1 cellular context compared by ENCODE assay signal in genomic region chr22:28799834-28800307, GRCh38.
TF ChIP-seq lines count a peak whose summit lies in the region.

No MANE protein-coding gene starts in this region.

TF ChIP-seq in K562, 482 proteins besides CTCF, POLR2A, EP300 and RAD21 (continues in another document):
- TF ChIP-seq ZNF518B (CRISPR knock-in tag; IDR thresholded peaks at IDR 0.05): no peak
- no peak for TF ChIP-seq ZNF512 (tag; IDR thresholded peaks at IDR 0.05)
- TF ChIP-seq HDAC1 (IDR thresholded peaks at IDR 0.05): peak in 1 of 2 experiments; percentile 52; a peak in 1 of 4 replicates
- no peak for TF ChIP-seq IRF2 (CRISPR knock-in tag; IDR thresholded peaks at IDR 0.05)
- no peak for TF ChIP-seq TEAD2 (tag; IDR thresholded peaks at IDR 0.05)
- no peak for TF ChIP-seq MAFK (IDR thresholded peaks at IDR 0.05; ENCODE audit: low read length)
- no peak for TF ChIP-seq NFE2L1 (tag; IDR thresholded peaks at IDR 0.05; ENCODE audit: borderline replicate concordance, low read depth)
- no peak for TF ChIP-seq NBN (IDR thresholded peaks at IDR 0.05; ENCODE audit: low read depth)
- no peak; a peak in 1 of 4 replicates for TF ChIP-seq SIN3A (IDR thresholded peaks at IDR 0.05; ENCODE audit: borderline replicate concordance in 2 of 2, control insufficient read depth in 1 of 2, low read depth in 2 of 2, low read length in 2 of 2)
- TF ChIP-seq CHAMP1 (IDR thresholded peaks at IDR 0.05): no peak
- no peak for TF ChIP-seq NFXL1 (CRISPR knock-in tag; IDR thresholded peaks at IDR 0.05)
- TF ChIP-seq CREB1 (IDR thresholded peaks at IDR 0.05): no peak
- TF ChIP-seq CREB1 (CRISPR knock-in tag; IDR thresholded peaks at IDR 0.05): no peak
- no peak for TF ChIP-seq RUNX1 (IDR thresholded peaks at IDR 0.05; ENCODE audit: low read depth)
- peak; percentile 12; the same call in 1 of the 2 replicates for TF ChIP-seq ZBTB7A (IDR thresholded peaks at IDR 0.05; ENCODE audit: borderline replicate concordance, control insufficient read depth, low read depth, low read length)
- TF ChIP-seq ATF2 (CRISPR knock-in tag; IDR thresholded peaks at IDR 0.05): no peak
- no peak for TF ChIP-seq GMEB1 (CRISPR knock-in tag; IDR thresholded peaks at IDR 0.05)
- no peak for TF ChIP-seq ZNF699 (CRISPR knock-in tag; IDR thresholded peaks at IDR 0.05; ENCODE audit: insufficient replicate concordance)
- no peak for TF ChIP-seq SRF (CRISPR knock-in tag; IDR thresholded peaks at IDR 0.05)
- no peak for TF ChIP-seq KDM4B (IDR thresholded peaks at IDR 0.05; ENCODE audit: borderline replicate concordance in 2 of 2, low read depth in 1 of 2)
- TF ChIP-seq GABPB2 (CRISPR knock-in tag; conservative IDR thresholded peaks at IDR 0.05): no peak
- TF ChIP-seq KLF10 (CRISPR knock-in tag; IDR thresholded peaks at IDR 0.05): no peak
- no peak for TF ChIP-seq TSHZ1 (CRISPR knock-in tag; IDR thresholded peaks at IDR 0.05)
- no peak; the same call in 1 of the 2 replicates for TF ChIP-seq SP1 (CRISPR knock-in tag; IDR thresholded peaks at IDR 0.05)
- no peak for TF ChIP-seq RCOR1 (IDR thresholded peaks at IDR 0.05; ENCODE audit: borderline replicate concordance in 1 of 2, low read depth in 2 of 2, low read length in 2 of 2)
- TF ChIP-seq NFRKB (IDR thresholded peaks at IDR 0.05; ENCODE audit: low read depth): 0 out of 2 replicates have a peak, but pooled peaks have one; percentile 66
- TF ChIP-seq ZNF3 (CRISPR knock-in tag; IDR thresholded peaks at IDR 0.05): no peak
- TF ChIP-seq KDM2B (CRISPR knock-in tag; IDR thresholded peaks at IDR 0.05): no peak
- no peak for TF ChIP-seq SMARCA4 (IDR thresholded peaks at IDR 0.05)
- no peak for TF ChIP-seq ZNF140 (CRISPR knock-in tag; IDR thresholded peaks at IDR 0.05)
- no peak for TF ChIP-seq HDAC2 (IDR thresholded peaks at IDR 0.05)
- no peak for TF ChIP-seq ILF3 (IDR thresholded peaks at IDR 0.05; ENCODE audit: borderline replicate concordance)
- TF ChIP-seq ZNF408 (CRISPR knock-in tag; IDR thresholded peaks at IDR 0.05; ENCODE audit: low read depth): no peak
- TF ChIP-seq SNAPC5 (CRISPR knock-in tag; IDR thresholded peaks at IDR 0.05): no peak
- no peak for TF ChIP-seq ZNF174 (CRISPR knock-in tag; IDR thresholded peaks at IDR 0.05)
- no peak for TF ChIP-seq ZMIZ1 (IDR thresholded peaks at IDR 0.05; ENCODE audit: low read depth in 2 of 2, low read length in 2 of 2)
- no peak for TF ChIP-seq PTRF (tag; IDR thresholded peaks at IDR 0.05)
- TF ChIP-seq ZNF561 (CRISPR knock-in tag; conservative IDR thresholded peaks at IDR 0.05): no peak
- TF ChIP-seq RHOXF2B (CRISPR knock-in tag; conservative IDR thresholded peaks at IDR 0.05): no peak
- peak; percentile 41; the same call in 1 of the 2 replicates for TF ChIP-seq GABPA (tag; conservative IDR thresholded peaks at IDR 0.05; ENCODE audit: low read depth)
- no peak for TF ChIP-seq FOXJ3 (CRISPR knock-in tag; IDR thresholded peaks at IDR 0.05)
- TF ChIP-seq CSDE1 (IDR thresholded peaks at IDR 0.05): no peak
- TF ChIP-seq USF1 (CRISPR knock-in tag; IDR thresholded peaks at IDR 0.05): no peak
- no peak for TF ChIP-seq ZNF507 (tag; conservative IDR thresholded peaks at IDR 0.05)
- TF ChIP-seq PTBP1 (IDR thresholded peaks at IDR 0.05; ENCODE audit: low read depth, low read length): no peak
- TF ChIP-seq MCM7 (IDR thresholded peaks at IDR 0.05): no peak
- no peak for TF ChIP-seq HNRNPLL (IDR thresholded peaks at IDR 0.05; ENCODE audit: low read depth, low read length, poor library complexity, severe bottlenecking)
- TF ChIP-seq MAX (CRISPR knock-in tag; IDR thresholded peaks at IDR 0.05): no peak
- no peak for TF ChIP-seq ZNF184 (CRISPR knock-in tag; IDR thresholded peaks at IDR 0.05)
